ENCODE assay signal across 20 cellular contexts in the genomic region with DNA sequence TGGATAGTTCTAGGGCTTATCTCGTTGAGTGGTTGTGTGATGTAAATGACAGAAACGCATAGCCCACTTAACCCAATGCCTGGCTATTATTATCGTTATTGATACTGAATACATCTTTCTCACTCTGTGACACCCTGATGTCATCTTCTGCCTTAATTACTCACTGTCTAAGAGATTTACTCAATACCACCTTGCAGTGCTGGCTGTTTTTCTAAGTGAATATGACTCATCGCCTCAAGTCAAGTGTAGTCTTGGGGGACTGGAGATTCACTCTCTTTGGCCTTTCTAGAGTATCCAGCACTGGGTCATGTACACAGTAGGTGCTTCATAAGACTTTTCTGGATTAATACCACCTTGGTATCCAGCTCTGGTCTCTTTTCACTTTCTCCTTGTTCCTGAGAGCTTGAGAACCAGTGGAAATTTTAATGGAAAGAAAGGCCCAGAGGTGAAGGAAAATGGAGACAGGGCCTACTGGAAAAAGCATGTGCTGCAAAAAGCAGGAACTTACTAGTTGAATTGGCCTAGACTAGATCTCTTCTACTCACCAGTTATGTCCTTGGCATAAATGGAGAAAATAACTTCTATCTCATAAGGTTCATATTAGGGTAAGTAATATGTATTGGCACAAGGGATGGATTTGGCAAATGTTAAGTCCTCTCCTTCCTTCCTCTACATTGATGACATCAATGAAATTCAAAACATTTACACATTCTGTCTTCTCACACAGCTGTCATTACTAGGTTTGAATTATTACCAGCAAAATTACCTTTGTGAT.
A peak's percentile ranks its signal among the peaks of the same experiment; 100 is the strongest.
DNase-seq lines count a peak whose midpoint lies in the region; ATAC-seq, FAIRE-seq and TF ChIP-seq lines count a peak whose summit lies in the region.
"Had no signal": no experiment of that assay in that cellular context is flagged by ENCODE, and none has a peak within 500 bp of the region (broad histone marks: within the 10 kb centered on the region; RNA-seq: fewer than 3 reads in every experiment).

No MANE protein-coding gene starts in this region.

- in situ Hi-C loops in GM23248 (cut with MboI) = no loop called here

- H3K27me3 Mint-ChIP-seq in activated CD4-positive, alpha-beta memory T cell treated with anti-CD3 and anti-CD28 coated beads, Interleukin-2, amount 10 ng/mL, durations not matched to agents 7 days and 5 days = no peaks in the 10 kb centered on the region

- FAIRE-seq in bronchial epithelial cell (lab: Jason Lieb, UNC) = no peak
- FAIRE-seq: H54, HepG2 had no signal

- no peaks in the 10 kb centered on the region for H3K36me3 Mint-ChIP-seq in activated CD4-positive, alpha-beta memory T cell treated with anti-CD3 and anti-CD28 coated beads, Interleukin-2, amount 10 ng/mL, durations not matched to agents 7 days and 5 days (ENCODE audit: low read depth)

- no peaks in the 10 kb centered on the region for H3K9me2 ChIP-seq in GM23248 (ENCODE audit: insufficient read depth)

- no peaks in the 10 kb centered on the region for H3K4me1 Mint-ChIP-seq in activated CD4-positive, alpha-beta memory T cell treated with anti-CD3 and anti-CD28 coated beads, Interleukin-2, amount 10 ng/mL, durations not matched to agents 7 days and 5 days
- H3K4me1 Mint-ChIP-seq: B cell had no signal

- CTCF ChIA-PET in activated CD4-positive, alpha-beta memory T cell treated with anti-CD3 and anti-CD28 coated beads, Interleukin-2, amount 10 ng/mL, durations not matched to agents 7 days and 5 days (lab: Charles Lee) = no interaction called here

- H3K27ac Mint-ChIP-seq in activated CD4-positive, alpha-beta memory T cell treated with anti-CD3 and anti-CD28 coated beads, Interleukin-2, amount 10 ng/mL, durations not matched to agents 7 days and 5 days = no peak overlapping the region
- H3K27ac Mint-ChIP-seq: B cell; CD4-positive, alpha-beta T cell had no signal

- no peak overlapping the region for H3K4me3 Mint-ChIP-seq in activated CD4-positive, alpha-beta memory T cell treated with anti-CD3 and anti-CD28 coated beads, Interleukin-2, amount 10 ng/mL, durations not matched to agents 7 days and 5 days
- H3K4me3 Mint-ChIP-seq: B cell; CD4-positive, alpha-beta T cell had no signal

- TF ChIP-seq CTCF in bronchial epithelial cell (IDR thresholded peaks at IDR 0.05; ENCODE audit: insufficient read depth, low read length, severe bottlenecking) (no peak), psoas muscle (IDR thresholded peaks at IDR 0.05) (no peak), mucosa of descending colon (IDR thresholded peaks at IDR 0.05) (no peak)

- 87% methylated on average over 4 of the region's 4 CpGs for WGBS in GM23248 (ENCODE audit: low coverage in 1 of 2, low lambda C conversion rate in 2 of 2, missing lambda C conversion rate in 2 of 2), 2 experiments
- WGBS in psoas muscle, 3 donors = 93 to 94% (median 93%) methylated on average over 4 of the region's 4 CpGs

- H3K36me3 ChIP-seq in GM23248 (ENCODE audit: low read depth) = no peaks in the 10 kb centered on the region
- no peaks in the 10 kb centered on the region for H3K36me3 ChIP-seq in bronchial epithelial cell (ENCODE audit: control insufficient read depth, insufficient read depth, low read length)
- H3K36me3 ChIP-seq in psoas muscle (ENCODE audit: insufficient read depth in 1 of 2, low read depth in 1 of 2) = no peaks in the 10 kb centered on the region
- no peaks in the 10 kb centered on the region for H3K36me3 ChIP-seq in mucosa of descending colon (ENCODE audit: low read depth)

- no peak overlapping the region for H3K9ac ChIP-seq in GM23248

- DNase-seq in GM23248 (peak; percentile 67), NCI-H446 treated with DMSO at 0.1 percent for 48 hours (lab: John Stamatoyannopoulos, UW) (peak; percentile 64), bronchial epithelial cell (ENCODE audit: low read depth) (peak; percentile 37), psoas muscle (no peak), mucosa of descending colon (no peak)
- DNase-seq in activated CD4-positive, alpha-beta memory T cell treated with anti-CD3 and anti-CD28 coated beads, Interleukin-2, amount 10 ng/mL, durations not matched to agents 7 days and 5 days = no peak
- DNase-seq: ACHN; CD4-positive, alpha-beta T cell; MM.1S; NCI-H1436 treated with DMSO at 0.1 percent for 48 hours; NCI-H2081; NCI-H526; PC-9 had no signal

- H3F3A ChIP-seq in GM23248 (ENCODE audit: insufficient read depth) = no peaks in the 10 kb centered on the region

- H3K27ac ChIP-seq in GM23248 (no peak overlapping the region), psoas muscle (peak overlapping the region; percentile 46)
- H3K27ac ChIP-seq: PC-9 had no signal

- no peak overlapping the region for H2AFZ ChIP-seq in GM23248
- H2AFZ ChIP-seq: PC-9 had no signal

- H4K20me1 ChIP-seq in GM23248 (ENCODE audit: insufficient read depth) = no peaks in the 10 kb centered on the region

- peaks cover 29% of the 10 kb centered on the region for H3K4me1 ChIP-seq in GM23248 (ENCODE audit: insufficient read depth)
- peaks cover 17% of the 10 kb centered on the region for H3K4me1 ChIP-seq in psoas muscle
- H3K4me1 ChIP-seq in mucosa of descending colon (ENCODE audit: low read depth) = no peaks in the 10 kb centered on the region

- POLR2A ChIA-PET in activated CD4-positive, alpha-beta memory T cell treated with anti-CD3 and anti-CD28 coated beads, Interleukin-2, amount 10 ng/mL, durations not matched to agents 7 days and 5 days (lab: Charles Lee) = no interaction called here

- intact Hi-C loops in psoas muscle (cut with DNase I) = loop anchor here in 1 of 2 donors (5.0 kb wide), 1 partner anchor 36 kb away; no protein-coding TSS in a partner anchor
- intact Hi-C loops in mucosa of descending colon (cut with DNase I, micrococcal nuclease) = no loop called here

- H3K4me3 ChIP-seq in GM23248 (no peak overlapping the region), bronchial epithelial cell (ENCODE audit: low read depth, low read length) (no peak overlapping the region), psoas muscle (no peak overlapping the region), mucosa of descending colon (no peak overlapping the region)
- H3K4me3 ChIP-seq: PC-9 had no signal

- ATAC-seq in psoas muscle (peak in 2 of 4 donors; percentile 3 to 20), HG03439 (IDR thresholded peaks at IDR 0.05; ENCODE audit: unreplicated experiment) (no peak), mucosa of descending colon (no peak), HG02981 (IDR thresholded peaks at IDR 0.05; ENCODE audit: unreplicated experiment) (no peak)
- ATAC-seq: HepG2, Right ventricle myocardium inferior, SK-N-SH treated with all-trans-retinoic acid at 6 μM for 48 hours had no signal

- no peaks in the 10 kb centered on the region for H3K9me3 Mint-ChIP-seq in activated CD4-positive, alpha-beta memory T cell treated with anti-CD3 and anti-CD28 coated beads, Interleukin-2, amount 10 ng/mL, durations not matched to agents 7 days and 5 days
- H3K9me3 Mint-ChIP-seq: CD4-positive, alpha-beta T cell had no signal

- no peaks in the 10 kb centered on the region for H3K79me2 ChIP-seq in GM23248 (ENCODE audit: insufficient read depth)

- H3K27me3 ChIP-seq in GM23248 (replicated peaks; ENCODE audit: insufficient read depth) (no peaks in the 10 kb centered on the region), bronchial epithelial cell (ENCODE audit: control insufficient read depth, insufficient read depth, low read length) (no peaks in the 10 kb centered on the region), psoas muscle (ENCODE audit: insufficient read depth in 3 of 3, low read length in 2 of 3) (no peaks in the 10 kb centered on the region)

- no peak overlapping the region for H3K4me2 ChIP-seq in GM23248 (ENCODE audit: unreplicated experiment)
- H3K4me2 ChIP-seq: PC-9 had no signal

- H3K9me3 ChIP-seq in GM23248 (ENCODE audit: low read depth) (no peaks in the 10 kb centered on the region), psoas muscle (no peaks in the 10 kb centered on the region), mucosa of descending colon (no peaks in the 10 kb centered on the region)

Comparison
In these comparisons a context has a peak if more than half of its experiments do, and no peak if none do; other contexts are left out.
1. DNase-seq: peak in GM23248 (single experiment), NCI-H446 treated with DMSO at 0.1 percent for 48 hours (single experiment) and bronchial epithelial cell (single experiment); none in psoas muscle (0 of 2), activated CD4-positive, alpha-beta memory T cell treated with anti-CD3 and anti-CD28 coated beads, Interleukin-2, amount 10 ng/mL, durations not matched to agents 7 days and 5 days (single experiment) and mucosa of descending colon (0 of 3).